39 cellular contexts compared by ENCODE assay signal in the genomic region with DNA sequence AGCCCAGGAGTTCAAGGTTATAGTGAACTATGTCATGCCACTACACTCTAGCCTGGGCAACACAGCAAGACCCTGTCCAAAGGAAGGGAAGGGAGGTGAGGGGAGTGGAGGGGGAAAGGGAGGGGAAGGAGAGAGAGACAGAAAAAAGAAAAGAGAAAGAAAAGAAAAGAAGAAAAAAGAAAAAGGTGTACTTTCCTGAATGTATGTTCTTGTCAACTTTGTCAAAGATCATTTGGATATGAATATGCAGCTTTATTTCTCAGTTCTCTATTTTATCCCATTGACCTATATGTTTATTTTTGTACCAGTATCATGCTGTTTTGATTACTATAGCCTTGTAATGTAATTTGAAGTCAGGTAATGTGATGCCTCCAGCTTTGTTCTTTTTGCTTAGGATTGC. TPM values are rescaled to one million over a fixed set of nuclear protein-coding genes. Genes with fewer than 3 reads are reported as not detected.
"Had no signal": no experiment of that assay in that cellular context is flagged by ENCODE, and none has a peak within 500 bp of the region (broad histone marks: within the 10 kb centered on the region; RNA-seq: fewer than 3 reads in every experiment).

No MANE protein-coding gene starts in this region.

- ATAC-seq: activated naive CD4-positive, alpha-beta T cell treated with anti-CD3 and anti-CD28 coated beads, Interleukin-2, amount 50 U/mL, for 72 hours; activated naive CD8-positive, alpha-beta T cell treated with anti-CD3 and anti-CD28 coated beads, Interleukin-2, amount 50 U/mL, for 24 hours; activated T-cell treated with anti-CD3 and anti-CD28 coated beads, Interleukin-2, amount 50 U/mL, for 4 hours; activated T-cell treated with anti-CD3 and anti-CD28 coated beads, Interleukin-2, amount 50 U/mL, for 72 hours; activated T-helper 17 cell treated with anti-CD3 and anti-CD28 coated beads, Interleukin-2, amount 50 U/mL, for 72 hours; body of pancreas had no signal

- H3K27me3 ChIP-seq: adrenal gland, ascending aorta, body of pancreas, brain microvascular endothelial cell, breast epithelium, cardiac muscle cell had no signal

- H3K27ac Mint-ChIP-seq: activated naive CD4-positive, alpha-beta T cell treated with anti-CD3 and anti-CD28 coated beads for 36 hours; activated naive CD4-positive, alpha-beta T cell treated with anti-CD3 and anti-CD28 coated beads, Interleukin-2, amount 10 ng/mL, durations not matched to agents 7 days and 5 days; activated naive CD4-positive, alpha-beta T cell treated with anti-CD3 and anti-CD28 coated beads, Interleukin-2, amount 50 U/mL, for 24 hours; activated naive CD4-positive, alpha-beta T cell treated with anti-CD3 and anti-CD28 coated beads, Interleukin-2, amount 50 U/mL, for 72 hours; activated naive CD8-positive, alpha-beta T cell; activated naive CD8-positive, alpha-beta T cell treated with anti-CD3 and anti-CD28 coated beads for 36 hours; activated naive CD8-positive, alpha-beta T cell treated with anti-CD3 and anti-CD28 coated beads, Interleukin-2, amount 10 ng/mL, durations not matched to agents 7 days and 5 days; activated naive CD8-positive, alpha-beta T cell treated with anti-CD3 and anti-CD28 coated beads, Interleukin-2, amount 50 U/mL, for 24 hours; activated T-cell treated with anti-CD3 and anti-CD28 coated beads, Interleukin-2, amount 50 U/mL, for 24 hours; activated T-cell treated with anti-CD3 and anti-CD28 coated beads, Interleukin-2, amount 50 U/mL, for 72 hours; activated T-helper 1 cell treated with anti-CD3 and anti-CD28 coated beads, Interleukin-12 subunit alpha, Interleukin-12 subunit beta, Interleukin-2, Interleukin-4 antibody, amounts not matched to agents 30 ng/mL and 10 ng/mL and 1 ng/mL, durations not matched to agents 14 hours and 24 hours and 36 hours; activated T-helper 17 cell treated with anti-CD3 and anti-CD28 coated beads, Interleukin-2, amount 50 U/mL, for 72 hours; activated T-helper 2 cell treated with anti-CD3 and anti-CD28 coated beads, Interferon-gamma antibody, Interleukin-2, Interleukin-4, amounts not matched to agents 10 μg/mL and 5 μg/mL and 100 μg/mL, durations not matched to agents 14 hours and 24 hours and 36 hours; brain had no signal

- H3K9me3 Mint-ChIP-seq: activated naive CD4-positive, alpha-beta T cell treated with anti-CD3 and anti-CD28 coated beads for 36 hours; activated naive CD4-positive, alpha-beta T cell treated with anti-CD3 and anti-CD28 coated beads, Interleukin-2, amount 10 ng/mL, durations not matched to agents 7 days and 5 days; activated naive CD4-positive, alpha-beta T cell treated with anti-CD3 and anti-CD28 coated beads, Interleukin-2, amount 50 U/mL, for 24 hours; activated naive CD8-positive, alpha-beta T cell treated with anti-CD3 and anti-CD28 coated beads, Interleukin-2, amount 10 ng/mL, durations not matched to agents 7 days and 5 days; activated naive CD8-positive, alpha-beta T cell treated with anti-CD3 and anti-CD28 coated beads, Interleukin-2, amount 50 U/mL, for 24 hours; activated T-cell treated with anti-CD3 and anti-CD28 coated beads, Interleukin-2, amount 50 U/mL, for 24 hours; activated T-cell treated with anti-CD3 and anti-CD28 coated beads, Interleukin-2, amount 50 U/mL, for 4 hours; activated T-helper 1 cell treated with anti-CD3 and anti-CD28 coated beads, Interleukin-12 subunit alpha, Interleukin-12 subunit beta, Interleukin-2, Interleukin-4 antibody, amounts not matched to agents 30 ng/mL and 10 ng/mL and 1 ng/mL, durations not matched to agents 14 hours and 24 hours and 36 hours; activated T-helper 17 cell treated with anti-CD3 and anti-CD28 coated beads, Interleukin-2, amount 50 U/mL, for 72 hours; activated T-helper 2 cell treated with anti-CD3 and anti-CD28 coated beads, Interferon-gamma antibody, Interleukin-2, Interleukin-4, amounts not matched to agents 10 μg/mL and 5 μg/mL and 100 μg/mL, durations not matched to agents 14 hours and 24 hours and 36 hours; brain had no signal

- H3K27ac ChIP-seq: adrenal gland, ascending aorta, body of pancreas, brain microvascular endothelial cell, breast epithelium, cardiac muscle cell had no signal

- H3K4me1 ChIP-seq: adrenal gland, ascending aorta, body of pancreas, breast epithelium had no signal

- H3K4me1 Mint-ChIP-seq: activated naive CD4-positive, alpha-beta T cell treated with anti-CD3 and anti-CD28 coated beads, Interleukin-2, amount 10 ng/mL, durations not matched to agents 7 days and 5 days; activated naive CD4-positive, alpha-beta T cell treated with anti-CD3 and anti-CD28 coated beads, Interleukin-2, amount 50 U/mL, for 24 hours; activated naive CD8-positive, alpha-beta T cell treated with anti-CD3 and anti-CD28 coated beads for 36 hours; activated naive CD8-positive, alpha-beta T cell treated with anti-CD3 and anti-CD28 coated beads, Interleukin-2, amount 10 ng/mL, durations not matched to agents 7 days and 5 days; activated naive CD8-positive, alpha-beta T cell treated with anti-CD3 and anti-CD28 coated beads, Interleukin-2, amount 50 U/mL, for 24 hours; activated T-helper 17 cell treated with anti-CD3 and anti-CD28 coated beads, Interleukin-2, amount 50 U/mL, for 72 hours; brain; central memory CD8-positive, alpha-beta T cell had no signal

- H3K36me3 ChIP-seq: adrenal gland, ascending aorta, brain microvascular endothelial cell, breast epithelium, cardiac muscle cell had no signal

- FAIRE-seq: astrocyte, bronchial epithelial cell had no signal

- H3K4me3 Mint-ChIP-seq: activated naive CD4-positive, alpha-beta T cell treated with anti-CD3 and anti-CD28 coated beads for 36 hours; activated naive CD4-positive, alpha-beta T cell treated with anti-CD3 and anti-CD28 coated beads, Interleukin-2, amount 10 ng/mL, durations not matched to agents 7 days and 5 days; activated naive CD4-positive, alpha-beta T cell treated with anti-CD3 and anti-CD28 coated beads, Interleukin-2, amount 50 U/mL, for 24 hours; activated naive CD8-positive, alpha-beta T cell; activated naive CD8-positive, alpha-beta T cell treated with anti-CD3 and anti-CD28 coated beads for 36 hours; activated naive CD8-positive, alpha-beta T cell treated with anti-CD3 and anti-CD28 coated beads, Interleukin-2, amount 10 ng/mL, durations not matched to agents 7 days and 5 days; activated naive CD8-positive, alpha-beta T cell treated with anti-CD3 and anti-CD28 coated beads, Interleukin-2, amount 50 U/mL, for 24 hours; activated T-cell treated with anti-CD3 and anti-CD28 coated beads, Interleukin-2, amount 50 U/mL, for 24 hours; activated T-cell treated with anti-CD3 and anti-CD28 coated beads, Interleukin-2, amount 50 U/mL, for 4 hours; activated T-cell treated with anti-CD3 and anti-CD28 coated beads, Interleukin-2, amount 50 U/mL, for 72 hours; activated T-helper 1 cell treated with anti-CD3 and anti-CD28 coated beads, Interleukin-12 subunit alpha, Interleukin-12 subunit beta, Interleukin-2, Interleukin-4 antibody, amounts not matched to agents 30 ng/mL and 10 ng/mL and 1 ng/mL, durations not matched to agents 14 hours and 24 hours and 36 hours; activated T-helper 17 cell treated with anti-CD3 and anti-CD28 coated beads, Interleukin-2, amount 50 U/mL, for 72 hours; brain; central memory CD8-positive, alpha-beta T cell had no signal

- H3K9me3 ChIP-seq: ascending aorta, body of pancreas, breast epithelium had no signal

- H3K4me3 ChIP-seq: adrenal gland, ascending aorta, body of pancreas, breast epithelium, cardiac muscle cell had no signal

- H3K36me3 Mint-ChIP-seq: activated naive CD4-positive, alpha-beta T cell treated with anti-CD3 and anti-CD28 coated beads, Interleukin-2, amount 10 ng/mL, durations not matched to agents 7 days and 5 days; activated naive CD4-positive, alpha-beta T cell treated with anti-CD3 and anti-CD28 coated beads, Interleukin-2, amount 50 U/mL, for 24 hours; activated naive CD4-positive, alpha-beta T cell treated with anti-CD3 and anti-CD28 coated beads, Interleukin-2, amount 50 U/mL, for 72 hours; activated naive CD8-positive, alpha-beta T cell; activated naive CD8-positive, alpha-beta T cell treated with anti-CD3 and anti-CD28 coated beads for 36 hours; activated naive CD8-positive, alpha-beta T cell treated with anti-CD3 and anti-CD28 coated beads, Interleukin-2, amount 10 ng/mL, durations not matched to agents 7 days and 5 days; brain had no signal

- H3K27me3 Mint-ChIP-seq: activated naive CD4-positive, alpha-beta T cell treated with anti-CD3 and anti-CD28 coated beads, Interleukin-2, amount 10 ng/mL, durations not matched to agents 7 days and 5 days; activated naive CD4-positive, alpha-beta T cell treated with anti-CD3 and anti-CD28 coated beads, Interleukin-2, amount 50 U/mL, for 24 hours; activated naive CD8-positive, alpha-beta T cell treated with anti-CD3 and anti-CD28 coated beads, Interleukin-2, amount 10 ng/mL, durations not matched to agents 7 days and 5 days; activated naive CD8-positive, alpha-beta T cell treated with anti-CD3 and anti-CD28 coated beads, Interleukin-2, amount 50 U/mL, for 24 hours; activated T-cell treated with anti-CD3 and anti-CD28 coated beads, Interleukin-2, amount 50 U/mL, for 24 hours; activated T-helper 17 cell treated with anti-CD3 and anti-CD28 coated beads, Interleukin-2, amount 50 U/mL, for 72 hours; brain; central memory CD8-positive, alpha-beta T cell had no signal

- DNase-seq: activated effector memory CD4-positive, alpha-beta T cell treated with anti-CD3 and anti-CD28 coated beads, Interleukin-2, amount 50 U/mL, for 16 hours; activated effector memory CD4-positive, alpha-beta T cell treated with Interleukin-2 at 50 U/mL for 16 hours; activated gamma-delta T cell; activated gamma-delta T cell treated with Interleukin-2 at 50 U/mL for 16 hours; activated naive CD4-positive, alpha-beta T cell; activated naive CD4-positive, alpha-beta T cell treated with anti-CD3 and anti-CD28 coated beads for 36 hours; activated naive CD4-positive, alpha-beta T cell treated with anti-CD3 and anti-CD28 coated beads, Interleukin-2, amount 10 ng/mL, durations not matched to agents 7 days and 5 days; activated naive CD4-positive, alpha-beta T cell treated with anti-CD3 and anti-CD28 coated beads, Interleukin-2, amount 50 U/mL, for 16 hours; activated naive CD4-positive, alpha-beta T cell treated with Interleukin-2 at 50 U/mL for 16 hours; activated naive CD8-positive, alpha-beta T cell treated with anti-CD3 and anti-CD28 coated beads for 36 hours; activated naive CD8-positive, alpha-beta T cell treated with anti-CD3 and anti-CD28 coated beads, Interleukin-2, amount 10 ng/mL, durations not matched to agents 7 days and 5 days; activated naive CD8-positive, alpha-beta T cell treated with anti-CD3 and anti-CD28 coated beads, Interleukin-2, amount 50 U/mL, for 24 hours; activated T-cell treated with anti-CD3 and anti-CD28 coated beads, Interleukin-2, amount 50 U/mL, for 24 hours; activated T-cell treated with anti-CD3 and anti-CD28 coated beads, Interleukin-2, amount 50 U/mL, for 4 hours; activated T-cell treated with anti-CD3 and anti-CD28 coated beads, Interleukin-2, amount 50 U/mL, for 48 hours; activated T-cell treated with anti-CD3 and anti-CD28 coated beads, Interleukin-2, amount 50 U/mL, for 72 hours; adrenal gland; amniotic stem cell; amygdala; anterior cingulate cortex; aorta; body of pancreas; brain microvascular endothelial cell; caudate nucleus; central memory CD4-positive, alpha-beta T cell; cerebellar nuclear complex had no signal

RNA-seq across cellular contexts. Expression of gene FKBP1C, which starts 30.9 kb away (rescaled TPM):
- total RNA-seq: activated naive CD4-positive, alpha-beta T cell treated with anti-CD3 and anti-CD28 coated beads, Interleukin-2, amount 50 U/mL, for 72 hours; ascending aorta; body of pancreas; bronchial epithelial cell had no signal
